In genomic region chr20:48826883-48827771, GRCh38 we compare ENCODE assay signal across 8 cellular contexts. TPM values are rescaled to one million over a fixed set of nuclear protein-coding genes. Genes with fewer than 3 reads are reported as not detected.
DNase-seq lines count a peak whose midpoint lies in the region; ATAC-seq and TF ChIP-seq lines count a peak whose summit lies in the region.

No MANE protein-coding gene starts in this region.

- POLR2A ChIA-PET in PC-3 (lab: Charles Lee; ENCODE audit: unreplicated experiment), result no interaction called here

- peak; percentile 50 for DNase-seq in NCI-H748 (lab: John Stamatoyannopoulos, UW; ENCODE audit: unreplicated experiment)
- DNase-seq in NCI-H748 treated with DMSO at 0.1 percent for 48 hours (lab: John Stamatoyannopoulos, UW), result no peak
- peak; percentile 24 for DNase-seq in PC-3
- DNase-seq in brain microvascular endothelial cell, result no peak
- no peak for DNase-seq in lower leg skin (ENCODE audit: low spot score in 2 of 2)
- DNase-seq in superior temporal gyrus (ENCODE audit: extremely low spot score), result no peak

- H3K36me3 ChIP-seq in PC-3 (ENCODE audit: low read depth, low read length), result no peaks in the 10 kb centered on the region
- H3K36me3 ChIP-seq in brain microvascular endothelial cell (replicated peaks), result no peaks in the 10 kb centered on the region
- no peaks in the 10 kb centered on the region for H3K36me3 ChIP-seq in subcutaneous abdominal adipose tissue (ENCODE audit: control insufficient read depth in 5 of 5, insufficient read depth in 5 of 5, low read length in 5 of 5)

- H3K4me2 ChIP-seq in PC-3 (ENCODE audit: low read length), result peak overlapping the region; percentile 84

- TSS peak; percentile 46 for BruUV-seq in PC-3 (replicated peaks; lab: Mats Ljungman, UMichigan)

- intact Hi-C loops in PC-3 (cut with micrococcal nuclease) (loop anchor here (10.0 kb wide), 1 partner anchor 112 kb away; no protein-coding TSS in a partner anchor), lower leg skin (cut with DNase I; ENCODE audit: low total_unique reads) (no loop called here)

- peak overlapping the region; percentile 71 for H3K4me3 ChIP-seq in PC-3 (ENCODE audit: low read length)
- peak overlapping the region; percentile 77 for H3K4me3 ChIP-seq in brain microvascular endothelial cell (ENCODE audit: low read depth, low read length)
- peak overlapping the region; percentile 54 for H3K4me3 ChIP-seq in lower leg skin (ENCODE audit: low read depth, poor library complexity, severe bottlenecking)
- H3K4me3 ChIP-seq in subcutaneous abdominal adipose tissue (ENCODE audit: low read depth in 1 of 5, low read length in 5 of 5), result peak overlapping the region; percentile 56 to 78 (median 73)

- H3K9me3 ChIP-seq in PC-3 (ENCODE audit: low read length), result no peaks in the 10 kb centered on the region
- no peaks in the 10 kb centered on the region for H3K9me3 ChIP-seq in subcutaneous abdominal adipose tissue (ENCODE audit: control insufficient read depth in 5 of 5, low read length in 5 of 5)

- WGBS in lower leg skin, 2 donors, result 2 to 5% methylated on average over 42 to 49 of the region's 72 CpGs

- H4K20me1 ChIP-seq in PC-3 (ENCODE audit: low read length), result no peaks in the 10 kb centered on the region

- H3F3A ChIP-seq in PC-3 (ENCODE audit: low read length, unreplicated experiment), result no peaks in the 10 kb centered on the region

- peaks cover 60% of the 10 kb centered on the region for H3K4me1 ChIP-seq in PC-3 (ENCODE audit: insufficient read depth, low read length)
- peaks cover 0 to 61% (median 29%) of the 10 kb centered on the region in 5 donors for H3K4me1 ChIP-seq in subcutaneous abdominal adipose tissue (ENCODE audit: control insufficient read depth in 5 of 5, insufficient read depth in 5 of 5, low read length in 5 of 5)

- no peak for TF ChIP-seq POLR2A in lower leg skin (IDR thresholded peaks at IDR 0.05)

- no peaks in the 10 kb centered on the region for H3K9me2 ChIP-seq in PC-3 (replicated peaks; ENCODE audit: low read length)

- ATAC-seq in HG02642 (IDR thresholded peaks at IDR 0.05; ENCODE audit: poor library complexity, unreplicated experiment) (peak; percentile 19), PC-3 (peak; percentile 4)

- in situ Hi-C loops in brain microvascular endothelial cell (cut with HindIII; ENCODE audit: low pct_ligation_motif_present, low sequenced_read_pairs), result no loop called here

- H3K79me2 ChIP-seq in PC-3 (ENCODE audit: low read length), result peaks cover 35% of the 10 kb centered on the region

- no peak overlapping the region for H3K27ac ChIP-seq in PC-3 (ENCODE audit: low read length)
- no peak overlapping the region for H3K27ac ChIP-seq in brain microvascular endothelial cell
- no peak overlapping the region for H3K27ac ChIP-seq in subcutaneous abdominal adipose tissue (ENCODE audit: low read depth, low read length)

- H2AFZ ChIP-seq in PC-3 (ENCODE audit: low read length), result peak overlapping the region; percentile 64

- H3K9ac ChIP-seq in PC-3 (ENCODE audit: low read length), result 0 out of 2 replicates have a peak overlapping the region, but pooled peaks have one; percentile 3
- peak overlapping the region in 4 of 5 donors; percentile 33 to 70 (median 62) for H3K9ac ChIP-seq in subcutaneous abdominal adipose tissue (ENCODE audit: low read length in 5 of 5)

- H3K27me3 ChIP-seq in PC-3 (ENCODE audit: low read length) (no peaks in the 10 kb centered on the region), brain microvascular endothelial cell (replicated peaks) (no peaks in the 10 kb centered on the region), subcutaneous abdominal adipose tissue (ENCODE audit: control insufficient read depth in 5 of 5, insufficient read depth in 4 of 5, low read length in 5 of 5) (peaks cover 3 to 30% (median 11%) of the 10 kb centered on the region in 5 donors)

- CTCF ChIA-PET in PC-3 (lab: Charles Lee), result interaction anchor here (1.8 kb wide), 1 partner anchor 169 kb away, joined by 5 read pairs; no protein-coding TSS in a partner anchor

- TF ChIP-seq CTCF in PC-3 (conservative IDR thresholded peaks at IDR 0.05; ENCODE audit: low read depth, low read length) (no peak), brain microvascular endothelial cell (IDR thresholded peaks at IDR 0.05; ENCODE audit: low read depth, low read length, missing control alignments) (no peak), lower leg skin (IDR thresholded peaks at IDR 0.05) (no peak)

RNA-seq across cellular contexts. Expression of gene PREX1, which starts 0.7 kb away (rescaled TPM):
- total RNA-seq in PC-3 (2014; rRNA removed) (18.9 and 22.1 TPM in 2 replicates), lower leg skin (10 to 100 TPM in 1 of 4 donors, 1 to 10 TPM in 3; 5.4 to 18.6 (median 7.9) TPM)

Comparison
In these comparisons a context has a peak if more than half of its experiments do, and no peak if none do; other contexts are left out.
1. DNase-seq: peak in NCI-H748 (single experiment) and PC-3 (single experiment); none in NCI-H748 treated with DMSO at 0.1 percent for 48 hours (single experiment), brain microvascular endothelial cell (single experiment), lower leg skin (0 of 2) and superior temporal gyrus (single experiment).
2. Peak in every context shown above with its lines, with median percentiles within 50 percentile points of each other: H3K4me3 ChIP-seq.